Comparison of ENCODE assay signal across 15 cellular contexts in genomic region chr17:53353919-53354351, GRCh38.
A peak's percentile ranks its signal among the peaks of the same experiment; 100 is the strongest.
DNase-seq lines count a peak whose midpoint lies in the region; ATAC-seq and TF ChIP-seq lines count a peak whose summit lies in the region.
"Had no signal": no experiment of that assay in that cellular context is flagged by ENCODE, and none has a peak within 500 bp of the region (broad histone marks: within the 10 kb centered on the region; RNA-seq: fewer than 3 reads in every experiment).

No MANE protein-coding gene starts in this region.

- H3K27me3 ChIP-seq in H7 (ENCODE audit: control insufficient read depth, insufficient read depth, low read length) (no peaks in the 10 kb centered on the region), mammary epithelial cell (ENCODE audit: insufficient read depth, low read length) (no peaks in the 10 kb centered on the region)

- no peak overlapping the region for H3K4me2 ChIP-seq in mammary epithelial cell (ENCODE audit: insufficient read depth, low read depth, low read length)

- TF ChIP-seq CTCF in mammary epithelial cell (conservative IDR thresholded peaks at IDR 0.05 in 1 of 2, IDR thresholded peaks at IDR 0.05 in 1 of 2; ENCODE audit: extremely low read depth in 1 of 2, insufficient read depth in 1 of 2, low read depth in 1 of 2, low read length in 2 of 2): no peak
- TF ChIP-seq CTCF in GM20000 (IDR thresholded peaks at IDR 0.05; ENCODE audit: extremely low read depth, missing control alignments): no peak

- no peaks in the 10 kb centered on the region for H3K4me1 ChIP-seq in mammary epithelial cell (ENCODE audit: insufficient read depth, low read length)

- H4K20me1 ChIP-seq in mammary epithelial cell (ENCODE audit: insufficient read depth, low read length): no peaks in the 10 kb centered on the region

- 0% methylated on average over 3 of the region's 3 CpGs for WGBS in mammary epithelial cell (ENCODE audit: low coverage, missing lambda C conversion rate)

- no peak overlapping the region for H3K9ac ChIP-seq in mammary epithelial cell (ENCODE audit: insufficient read depth, low read length)

- DNase-seq in H7 (peak; percentile 3), NCI-H345 (lab: John Stamatoyannopoulos, UW) (peak; percentile 89), mammary epithelial cell (peak; percentile 64), occipital lobe (lab: John Stamatoyannopoulos, UW) (peak; percentile 52), GM20000 (ENCODE audit: low spot score) (no peak), HPDE6-E6E7 (ENCODE audit: extremely low spot score) (no peak)
- DNase-seq: activated CD4-positive, alpha-beta T cell treated with anti-CD3 and anti-CD28 coated beads, Interleukin-2, amount 50 U/mL, for 4 hours; activated gamma-delta T cell treated with Interleukin-2 at 50 U/mL for 16 hours; EL; HCEC 1CT; NCI-H187; T-helper 2 cell had no signal

- H3K36me3 ChIP-seq in H7 (replicated peaks; ENCODE audit: control insufficient read depth, insufficient read depth, low read length) (no peaks in the 10 kb centered on the region), mammary epithelial cell (ENCODE audit: insufficient read depth, low read length) (no peaks in the 10 kb centered on the region)

- H3K79me2 ChIP-seq in mammary epithelial cell (ENCODE audit: insufficient read depth, low read length): no peaks in the 10 kb centered on the region

- intact Hi-C loops in mammary epithelial cell (cut with micrococcal nuclease): no loop called here

- ATAC-seq in GM21619 (IDR thresholded peaks at IDR 0.05; ENCODE audit: unreplicated experiment): no peak
- ATAC-seq in GM18907 (IDR thresholded peaks at IDR 0.05; ENCODE audit: unreplicated experiment): no peak
- ATAC-seq: sciatic nerve had no signal

- H3K4me3 ChIP-seq in H7 (ENCODE audit: insufficient read depth, low read depth, low read length): no peak overlapping the region
- H3K4me3 ChIP-seq in mammary epithelial cell (replicated peaks in 1 of 3; ENCODE audit: insufficient read depth in 1 of 3, low read depth in 2 of 3, low read length in 3 of 3): no peak overlapping the region

- no peak overlapping the region for H2AFZ ChIP-seq in mammary epithelial cell (ENCODE audit: low read depth, low read length)

- in situ Hi-C loops in mammary epithelial cell (cut with MboI; ENCODE audit: low sequenced_read_pairs in 2 of 2): no loop called here

- peaks cover 2% of the 10 kb centered on the region for H3K9me3 ChIP-seq in mammary epithelial cell (replicated peaks; ENCODE audit: insufficient read depth, low read length)

- H3K27ac ChIP-seq in mammary epithelial cell (ENCODE audit: insufficient read depth, low read depth, low read length): no peak overlapping the region

- no TSS peak for BruUV-seq in mammary epithelial cell (replicated peaks; lab: Mats Ljungman, UMichigan)

- CTCF ChIA-PET in mammary epithelial cell (lab: Charles Lee; ENCODE audit: low non-redundant PET): interaction anchor here (0.6 kb wide), 1 partner anchor 202 kb away, joined by 6 read pairs; no protein-coding TSS in a partner anchor

- dilution Hi-C loops in mammary epithelial cell (cut with HindIII; ENCODE audit: low sequenced_read_pairs): no loop called here

Comparison
In these comparisons a context has a peak if more than half of its experiments do, and no peak if none do; other contexts are left out.
1. DNase-seq: peak in H7 (single experiment), NCI-H345 (single experiment), mammary epithelial cell (single experiment) and occipital lobe (single experiment); none in GM20000 (single experiment) and HPDE6-E6E7 (single experiment).